In genomic region chr3:5498981-5499380, GRCh38 we compare ENCODE assay signal across 16 cellular contexts.
DNase-seq lines count a peak whose midpoint lies in the region; ATAC-seq and TF ChIP-seq lines count a peak whose summit lies in the region.
"Had no signal": no experiment of that assay in that cellular context is flagged by ENCODE, and none has a peak within 500 bp of the region (broad histone marks: within the 10 kb centered on the region; RNA-seq: fewer than 3 reads in every experiment).

No MANE protein-coding gene starts in this region.

- no peak overlapping the region for H3K27ac ChIP-seq in foreskin keratinocyte
- H3K27ac ChIP-seq: neural progenitor cell, skin epidermis, upper lobe of right lung had no signal

- no peak for DNase-seq in NCI-H2029 treated with DMSO at 0.1 percent for 48 hours (lab: John Stamatoyannopoulos, UW)
- no peak for DNase-seq in stimulated activated CD4-positive, alpha-beta T cell treated with anti-CD3 and anti-CD28 coated beads, Interleukin-4, amount 100 ng/mL, for 1 hour
- DNase-seq in cardiac septum (ENCODE audit: low spot score): no peak
- DNase-seq in foreskin keratinocyte: no peak
- DNase-seq: activated B cell treated with CpG ODN at 0.5 μM for 24 hours; activated T-cell treated with anti-CD3 and anti-CD28 coated beads, Interleukin-2, amount 50 U/mL, for 48 hours; effector memory CD4-positive, alpha-beta T cell; NCI-H226; SHP77; upper lobe of right lung had no signal

- intact Hi-C loops in cardiac septum (cut with DNase I): no loop called here

- H3K27me3 ChIP-seq in foreskin keratinocyte: no peaks in the 10 kb centered on the region
- H3K27me3 ChIP-seq: neural progenitor cell, upper lobe of right lung had no signal

- ATAC-seq in GM18498 (IDR thresholded peaks at IDR 0.05; ENCODE audit: unreplicated experiment) (peak; percentile 37), GM19397 (IDR thresholded peaks at IDR 0.05; ENCODE audit: unreplicated experiment) (peak; percentile 33), HG02798 (IDR thresholded peaks at IDR 0.05; ENCODE audit: poor library complexity, unreplicated experiment) (peak; percentile 31), HG03378 (IDR thresholded peaks at IDR 0.05; ENCODE audit: unreplicated experiment) (peak; percentile 41), foreskin keratinocyte (no peak)
- ATAC-seq: upper lobe of right lung had no signal

- H3K4me1 ChIP-seq in foreskin keratinocyte: no peaks in the 10 kb centered on the region
- H3K4me1 ChIP-seq: neural progenitor cell, upper lobe of right lung had no signal

- no peak for TF ChIP-seq CTCF in foreskin keratinocyte (conservative IDR thresholded peaks at IDR 0.05)
